In the genomic region with DNA sequence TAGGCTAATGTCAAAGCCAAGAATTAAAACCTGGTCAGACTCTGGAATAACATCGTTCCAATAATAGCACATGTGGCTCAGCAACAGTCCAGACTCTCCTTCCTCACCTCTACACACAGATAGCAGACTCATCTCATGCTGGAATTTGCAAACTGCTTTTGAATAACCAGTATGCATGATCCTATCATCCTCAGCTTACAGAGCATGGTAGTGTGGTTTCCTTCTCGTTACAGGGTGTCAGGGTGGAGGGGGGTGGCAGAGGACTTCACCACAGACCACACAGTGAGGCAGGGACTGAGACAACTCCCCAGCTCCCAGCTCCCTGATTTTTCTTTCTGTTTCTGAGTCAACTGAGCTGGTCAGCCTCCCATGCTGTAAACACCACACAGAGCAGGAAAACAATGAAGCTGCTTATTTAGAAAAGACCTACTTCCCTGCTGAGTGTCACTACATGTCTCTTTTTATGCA, we compare ENCODE assay signal across 12 cellular contexts.
DNase-seq lines count a peak whose midpoint lies in the region; ATAC-seq and TF ChIP-seq lines count a peak whose summit lies in the region.
"Had no signal": no experiment of that assay in that cellular context is flagged by ENCODE, and none has a peak within 500 bp of the region (broad histone marks: within the 10 kb centered on the region; RNA-seq: fewer than 3 reads in every experiment).

No MANE protein-coding gene starts in this region.

- no peaks in the 10 kb centered on the region for H3K36me3 Mint-ChIP-seq in GM23338 (ENCODE audit: low read depth)
- H3K36me3 Mint-ChIP-seq in endothelial cell (ENCODE audit: low read depth, unreplicated experiment), result no peaks in the 10 kb centered on the region

- H3K9ac ChIP-seq in PC-3 (ENCODE audit: low read length), result no peak overlapping the region

- H3K4me1 Mint-ChIP-seq in GM23338 (peaks cover 8% of the 10 kb centered on the region; the same call in 2 of the 3 replicates), endothelial cell (ENCODE audit: unreplicated experiment) (no peaks in the 10 kb centered on the region)

- intact Hi-C loops in PC-3 (cut with micrococcal nuclease), result no loop called here

- H3F3A ChIP-seq in GM23338 (replicated peaks; ENCODE audit: low read depth) (no peaks in the 10 kb centered on the region), PC-3 (ENCODE audit: low read length, unreplicated experiment) (no peaks in the 10 kb centered on the region)

- POLR2A ChIA-PET in PC-3 (lab: Charles Lee; ENCODE audit: unreplicated experiment), result no interaction called here

- H3K27ac Mint-ChIP-seq in GM23338, result no peak overlapping the region
- no peak overlapping the region for H3K27ac Mint-ChIP-seq in endothelial cell (ENCODE audit: unreplicated experiment)

- no peaks in the 10 kb centered on the region for H4K20me1 ChIP-seq in GM23338 (replicated peaks; ENCODE audit: insufficient read depth)
- H4K20me1 ChIP-seq in PC-3 (ENCODE audit: low read length), result no peaks in the 10 kb centered on the region

- H3K4me1 ChIP-seq in GM23338 (ENCODE audit: insufficient read depth) (no peaks in the 10 kb centered on the region), PC-3 (ENCODE audit: insufficient read depth, low read length) (peaks cover 4% of the 10 kb centered on the region; the same call in 1 of the 2 replicates), Peyer's patch (no peaks in the 10 kb centered on the region)

- H3K79me2 ChIP-seq in GM23338 (replicated peaks; ENCODE audit: insufficient read depth) (no peaks in the 10 kb centered on the region), PC-3 (ENCODE audit: low read length) (no peaks in the 10 kb centered on the region)

- BruUV-seq in PC-3 (replicated peaks; lab: Mats Ljungman, UMichigan), result no TSS peak

- ATAC-seq in GM23338 (no peak), PC-3 (no peak; the same call in 1 of the 2 replicates)

- H3K36me3 ChIP-seq in GM23338 (ENCODE audit: insufficient read depth) (no peaks in the 10 kb centered on the region), PC-3 (ENCODE audit: low read depth, low read length) (no peaks in the 10 kb centered on the region), Peyer's patch (no peaks in the 10 kb centered on the region)
- H3K36me3 ChIP-seq: MG63 had no signal

- TF ChIP-seq CTCF in GM23338 (conservative IDR thresholded peaks at IDR 0.05; ENCODE audit: low read depth in 2 of 2), result no peak
- TF ChIP-seq CTCF in PC-3 (conservative IDR thresholded peaks at IDR 0.05; ENCODE audit: low read depth, low read length), result no peak
- no peak for TF ChIP-seq CTCF in Peyer's patch (IDR thresholded peaks at IDR 0.05)
- TF ChIP-seq CTCF in endothelial cell (IDR thresholded peaks at IDR 0.05; ENCODE audit: unreplicated experiment), result no peak

- H3K9me3 ChIP-seq in PC-3 (ENCODE audit: low read length) (no peaks in the 10 kb centered on the region), Peyer's patch (no peaks in the 10 kb centered on the region)
- H3K9me3 ChIP-seq: MG63 had no signal

- H3K4me3 Mint-ChIP-seq in GM23338 (no peak overlapping the region), endothelial cell (ENCODE audit: unreplicated experiment) (no peak overlapping the region)

- H3K4me2 ChIP-seq in GM23338, result no peak overlapping the region
- no peak overlapping the region for H3K4me2 ChIP-seq in PC-3 (ENCODE audit: low read length)

- H3K4me3 ChIP-seq in GM23338 (no peak overlapping the region), PC-3 (ENCODE audit: low read length) (no peak overlapping the region), Peyer's patch (no peak overlapping the region)
- H3K4me3 ChIP-seq: lung, MG63 had no signal

- CTCF ChIA-PET in PC-3 (lab: Charles Lee), result no interaction called here

- no peaks in the 10 kb centered on the region for H3K27me3 ChIP-seq in GM23338 (ENCODE audit: insufficient read depth)
- no peaks in the 10 kb centered on the region for H3K27me3 ChIP-seq in PC-3 (ENCODE audit: low read length)
- H3K27me3 ChIP-seq in Peyer's patch, result no peaks in the 10 kb centered on the region
- H3K27me3 ChIP-seq: MG63 had no signal

- DNase-seq in GM23338 (ENCODE audit: low spot score) (no peak), PC-3 (no peak), erythroblast (lab: John Stamatoyannopoulos, UW) (peak; percentile 23 to 30), pons (ENCODE audit: low spot score) (peak; percentile 91), NCI-H146 treated with DMSO at 0.1 percent for 48 hours (lab: John Stamatoyannopoulos, UW; ENCODE audit: unreplicated experiment) (no peak), Peyer's patch (no peak), HT-29 (ENCODE audit: low spot score) (no peak), endothelial cell (ENCODE audit: low spot score) (no peak)
- DNase-seq: activated T-cell treated with anti-CD3 and anti-CD28 coated beads for 4 hours, cerebellar nuclear complex, MG63 had no signal

- H2AFZ ChIP-seq in GM23338 (peak overlapping the region; percentile 87), PC-3 (ENCODE audit: low read length) (peak overlapping the region; percentile 26; the same call in 1 of the 2 replicates)

- TF ChIP-seq POLR2A in erythroblast (IDR thresholded peaks at IDR 0.05; ENCODE audit: low read length) (no peak), Peyer's patch (IDR thresholded peaks at IDR 0.05) (no peak)

- no peaks in the 10 kb centered on the region for H3K27me3 Mint-ChIP-seq in GM23338 (ENCODE audit: insufficient read depth, low read depth, poor library complexity)
- no peaks in the 10 kb centered on the region for H3K27me3 Mint-ChIP-seq in endothelial cell (ENCODE audit: unreplicated experiment)

- no peaks in the 10 kb centered on the region for H3K9me3 Mint-ChIP-seq in GM23338
- no peaks in the 10 kb centered on the region for H3K9me3 Mint-ChIP-seq in endothelial cell (ENCODE audit: unreplicated experiment)

- H3K27ac ChIP-seq in GM23338 (ENCODE audit: low read depth), result no peak overlapping the region
- no peak overlapping the region for H3K27ac ChIP-seq in PC-3 (ENCODE audit: low read length)
- H3K27ac ChIP-seq in Peyer's patch, result no peak overlapping the region

- H3K9me2 ChIP-seq in GM23338 (ENCODE audit: insufficient read depth) (peaks cover 4% of the 10 kb centered on the region; the same call in 1 of the 2 replicates), PC-3 (replicated peaks; ENCODE audit: low read length) (no peaks in the 10 kb centered on the region)

TF ChIP-seq in GM23338, 12 proteins besides CTCF, POLR2A, EP300 and RAD21 (continues in another document):
- TF ChIP-seq REST (IDR thresholded peaks at IDR 0.05; ENCODE audit: unreplicated experiment) (no peak), ZNF331 (CRISPR knock-in tag; IDR thresholded peaks at IDR 0.05; ENCODE audit: low read depth) (no peak), POLR2AphosphoS5 (IDR thresholded peaks at IDR 0.05; ENCODE audit: low read depth) (no peak), ZNF114 (CRISPR knock-in tag; IDR thresholded peaks at IDR 0.05) (no peak), JUNB (IDR thresholded peaks at IDR 0.05; ENCODE audit: unreplicated experiment) (no peak)
- TF ChIP-seq, protein P1, sequence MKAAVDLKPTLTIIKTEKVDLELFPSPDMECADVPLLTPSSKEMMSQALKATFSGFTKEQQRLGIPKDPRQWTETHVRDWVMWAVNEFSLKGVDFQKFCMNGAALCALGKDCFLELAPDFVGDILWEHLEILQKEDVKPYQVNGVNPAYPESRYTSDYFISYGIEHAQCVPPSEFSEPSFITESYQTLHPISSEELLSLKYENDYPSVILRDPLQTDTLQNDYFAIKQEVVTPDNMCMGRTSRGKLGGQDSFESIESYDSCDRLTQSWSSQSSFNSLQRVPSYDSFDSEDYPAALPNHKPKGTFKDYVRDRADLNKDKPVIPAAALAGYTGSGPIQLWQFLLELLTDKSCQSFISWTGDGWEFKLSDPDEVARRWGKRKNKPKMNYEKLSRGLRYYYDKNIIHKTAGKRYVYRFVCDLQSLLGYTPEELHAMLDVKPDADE (IDR thresholded peaks at IDR 0.05), result no peak

Comparison
In these comparisons a context has a peak if more than half of its experiments do, and no peak if none do; other contexts are left out.
1. DNase-seq: peak in erythroblast (2 of 2) and pons (single experiment); none in GM23338 (single experiment), PC-3 (single experiment), NCI-H146 treated with DMSO at 0.1 percent for 48 hours (single experiment), Peyer's patch (0 of 3), HT-29 (single experiment) and endothelial cell (single experiment).